9 cellular contexts compared by ENCODE assay signal in genomic region chr5:171398660-171399059, GRCh38. TPM values are rescaled to one million over a fixed set of nuclear protein-coding genes. Genes with fewer than 3 reads are reported as not detected.
DNase-seq lines count a peak whose midpoint lies in the region; ATAC-seq, FAIRE-seq and TF ChIP-seq lines count a peak whose summit lies in the region.
"Not testable (repeated sequence)": the region's sequence is repeated elsewhere in the genome, so short reads cannot be mapped to it uniquely, and the experiment has no call there.
"Had no signal": no experiment of that assay in that cellular context is flagged by ENCODE, and none has a peak within 500 bp of the region (broad histone marks: within the 10 kb centered on the region; RNA-seq: fewer than 3 reads in every experiment).

No MANE protein-coding gene starts in this region.

- not testable (repeated sequence) for H3K4me2 ChIP-seq in HCT116 (ENCODE audit: low read length); K562 (ENCODE audit: insufficient read depth, low read length)

- BruUV-seq in HCT116 (replicated peaks; lab: Mats Ljungman, UMichigan); K562 (replicated peaks; lab: Mats Ljungman, UMichigan): not testable (repeated sequence)

- intact Hi-C loops in HCT116 (cut with micrococcal nuclease); activated naive CD4-positive, alpha-beta T cell treated with anti-CD3 and anti-CD28 coated beads for 36 hours (cut with micrococcal nuclease); K562 (cut with micrococcal nuclease): not testable (repeated sequence)

- H3K27ac Mint-ChIP-seq in WTC11, result peak overlapping the region; percentile 78; the same call in 1 of the 2 replicates
- peak overlapping the region; percentile 18 for H3K27ac Mint-ChIP-seq in activated naive CD4-positive, alpha-beta T cell treated with anti-CD3 and anti-CD28 coated beads for 36 hours
- H3K27ac Mint-ChIP-seq in natural killer cell treated with Interleukin-12 subunit alpha and Interleukin-12 subunit beta and Interleukin-15 and Interleukin-18, amount 100 ng/mL, for 72 hours, result peak overlapping the region in 1 of 2 donors; percentile 33

- ATAC-seq in HCT116, WTC11, K562: not testable (repeated sequence)
- ATAC-seq in natural killer cell treated with Interleukin-12 subunit alpha and Interleukin-12 subunit beta and Interleukin-15 and Interleukin-18, amount 100 ng/mL, for 72 hours, result peak; percentile 33 to 43

- not testable (repeated sequence) for H3K4me3 ChIP-seq in HCT116 (replicated peaks in 1 of 2; ENCODE audit: low read depth in 1 of 2, low read length in 2 of 2); K562

- not testable (repeated sequence) for TF ChIP-seq RAD21 in HCT116 (IDR thresholded peaks at IDR 0.05; ENCODE audit: low read depth); K562 (CRISPR knock-in tag; conservative IDR thresholded peaks at IDR 0.05 in 1 of 2, IDR thresholded peaks at IDR 0.05 in 1 of 2)

- not testable (repeated sequence) for H3K27ac ChIP-seq in HCT116 (ENCODE audit: low read depth, low read length); K562 (ENCODE audit: extremely low read depth, low read depth, low read length)
- peak overlapping the region; percentile 9 for H3K27ac ChIP-seq in substantia nigra (ENCODE audit: low read depth, low read length, poor library complexity, severe bottlenecking)

- peaks cover 82% of the 10 kb centered on the region for H4K20me1 ChIP-seq in HCT116 (ENCODE audit: insufficient read depth)
- peaks cover 61% of the 10 kb centered on the region for H4K20me1 ChIP-seq in K562 (replicated peaks; ENCODE audit: control insufficient read depth, insufficient read depth, low read length)

- not testable (repeated sequence) for TF ChIP-seq CTCF in HCT116 (IDR thresholded peaks at IDR 0.05 in 2 of 3, conservative IDR thresholded peaks at IDR 0.05 in 1 of 3; ENCODE audit: borderline replicate concordance in 1 of 3, insufficient read depth in 1 of 3, low read depth in 2 of 3, low read length in 2 of 3); WTC11 (IDR thresholded peaks at IDR 0.05); K562 (IDR thresholded peaks at IDR 0.05 in 2 of 3, conservative IDR thresholded peaks at IDR 0.05 in 1 of 3; ENCODE audit: insufficient read depth in 2 of 3, low read depth in 1 of 3, low read length in 3 of 3)

- H3K4me3 Mint-ChIP-seq in WTC11, result peak overlapping the region; percentile 25; the same call in 1 of the 2 replicates
- not testable (repeated sequence) for H3K4me3 Mint-ChIP-seq in activated naive CD4-positive, alpha-beta T cell treated with anti-CD3 and anti-CD28 coated beads for 36 hours
- H3K4me3 Mint-ChIP-seq in natural killer cell treated with Interleukin-12 subunit alpha and Interleukin-12 subunit beta and Interleukin-15 and Interleukin-18, amount 100 ng/mL, for 72 hours, result peak overlapping the region; percentile 17

- DNase-seq in HCT116 (ENCODE audit: low read depth, low spot score); WTC11 (ENCODE audit: low spot score); activated naive CD4-positive, alpha-beta T cell treated with anti-CD3 and anti-CD28 coated beads for 36 hours; K562 (ENCODE audit: extremely low read depth in 1 of 4, low spot score in 3 of 4); natural killer cell treated with Interleukin-12 subunit alpha and Interleukin-12 subunit beta and Interleukin-15 and Interleukin-18, amount 100 ng/mL, for 72 hours (ENCODE audit: low spot score); substantia nigra (lab: John Stamatoyannopoulos, UW): not testable (repeated sequence)
- peak; percentile 66 for DNase-seq in foreskin melanocyte

- H3K36me3 Mint-ChIP-seq in WTC11, result peaks cover 84% of the 10 kb centered on the region
- peaks cover 66% of the 10 kb centered on the region for H3K36me3 Mint-ChIP-seq in activated naive CD4-positive, alpha-beta T cell treated with anti-CD3 and anti-CD28 coated beads for 36 hours (ENCODE audit: low read depth)
- peaks cover 26% of the 10 kb centered on the region for H3K36me3 Mint-ChIP-seq in natural killer cell treated with Interleukin-12 subunit alpha and Interleukin-12 subunit beta and Interleukin-15 and Interleukin-18, amount 100 ng/mL, for 72 hours

- H3K9me3 Mint-ChIP-seq in WTC11; activated naive CD4-positive, alpha-beta T cell treated with anti-CD3 and anti-CD28 coated beads for 36 hours; natural killer cell treated with Interleukin-12 subunit alpha and Interleukin-12 subunit beta and Interleukin-15 and Interleukin-18, amount 100 ng/mL, for 72 hours: not testable (repeated sequence)

- POLR2A ChIA-PET in HCT116 (lab: Charles Lee) (interaction anchor here (1.2 kb wide), 2 partner anchors 9 to 16 kb away, joined by 3 to 4 read pairs; no protein-coding TSS in a partner anchor), K562 (lab: Yijun Ruan, JAX) (interaction anchor here (1.0 to 2.2 kb wide), 2 partner anchors 10 kb away, joined by 3 to 17 read pairs; no protein-coding TSS in a partner anchor)
- POLR2A ChIA-PET in WTC11 (lab: Charles Lee), result not testable (repeated sequence)

- not testable (repeated sequence) for H3K9me3 ChIP-seq in HCT116 (ENCODE audit: control insufficient read depth in 1 of 2, insufficient read depth in 1 of 2, low read depth in 1 of 2, low read length in 2 of 2); K562 (replicated peaks; ENCODE audit: control insufficient read depth, insufficient read depth, low read depth, low read length)

- 89% methylated on average over 6 of the region's 9 CpGs for WGBS in K562 (ENCODE audit: insufficient coverage, low coverage, missing lambda C conversion rate)

- CTCF ChIA-PET in HCT116 (lab: Charles Lee), result interaction anchor here (1.0 kb wide), 1 partner anchor 514 kb away, joined by 3 read pairs; no protein-coding TSS in a partner anchor
- CTCF ChIA-PET in WTC11 (lab: Charles Lee); activated naive CD4-positive, alpha-beta T cell treated with anti-CD3 and anti-CD28 coated beads for 36 hours (lab: Charles Lee); K562 (lab: Yijun Ruan, JAX; ENCODE audit: low intra/inter-chr PET ratio): not testable (repeated sequence)

- RAD21 ChIA-PET in HCT116 (lab: Charles Lee; ENCODE audit: low non-redundant PET in 1 of 2, low total read pairs in 2 of 2, uncharacterized antibody in 2 of 2, unreplicated experiment in 2 of 2), result interaction anchor here in 1 of 2 experiments (0.9 kb wide), 1 partner anchor 514 kb away, joined by 3 read pairs; no protein-coding TSS in a partner anchor

- FAIRE-seq in K562 (lab: Jason Lieb, UNC), result not testable (repeated sequence)

- H3K79me2 ChIP-seq in HCT116 (ENCODE audit: insufficient read depth, low read length) (peaks cover 87% of the 10 kb centered on the region), K562 (ENCODE audit: control insufficient read depth, insufficient read depth, low read length) (peaks cover 83% of the 10 kb centered on the region)

- not testable (repeated sequence) for TF ChIP-seq POLR2A in HCT116 (IDR thresholded peaks at IDR 0.05; ENCODE audit: borderline replicate concordance, extremely low read depth, insufficient read depth, insufficient read length); K562 (conservative IDR thresholded peaks at IDR 0.05)

- H3K9me1 ChIP-seq in K562 (ENCODE audit: control insufficient read depth, insufficient read depth, low read length), result not testable (repeated sequence)

- not testable (repeated sequence) for TF ChIP-seq EP300 in K562 (IDR thresholded peaks at IDR 0.05; ENCODE audit: low read length)

- H3K9me2 ChIP-seq in HCT116 (ENCODE audit: insufficient read depth), result not testable (repeated sequence)

- H3K27me3 Mint-ChIP-seq in WTC11 (ENCODE audit: low read depth); activated naive CD4-positive, alpha-beta T cell treated with anti-CD3 and anti-CD28 coated beads for 36 hours (ENCODE audit: low read depth); natural killer cell treated with Interleukin-12 subunit alpha and Interleukin-12 subunit beta and Interleukin-15 and Interleukin-18, amount 100 ng/mL, for 72 hours: not testable (repeated sequence)

- in situ Hi-C loops in K562 (cut with MboI), result not testable (repeated sequence)

- H3K27me3 ChIP-seq in HCT116 (ENCODE audit: insufficient read depth, low read length); K562 (ENCODE audit: control insufficient read depth in 2 of 2, insufficient read depth in 2 of 2, low read length in 2 of 2): not testable (repeated sequence)

- not testable (repeated sequence) for H2AFZ ChIP-seq in HCT116 (ENCODE audit: low read depth, low read length, poor library complexity, severe bottlenecking); K562 (ENCODE audit: low read depth, low read length)

- not testable (repeated sequence) for H3K4me1 ChIP-seq in HCT116 (ENCODE audit: control insufficient read depth in 1 of 2, insufficient read depth in 2 of 2, low read length in 2 of 2)
- H3K4me1 ChIP-seq in K562 (replicated peaks in 1 of 2; ENCODE audit: control insufficient read depth in 2 of 2, insufficient read depth in 2 of 2, low read length in 2 of 2), result peaks cover 3 to 12% of the 10 kb centered on the region in 2 experiments; a peak in 3 of 5 replicates

- H3K36me3 ChIP-seq in HCT116 (ENCODE audit: control insufficient read depth in 1 of 2, insufficient read depth in 2 of 2, low read length in 2 of 2) (peaks cover 67 to 83% of the 10 kb centered on the region in 2 experiments), K562 (ENCODE audit: control insufficient read depth, insufficient read depth, low read length) (peaks cover 84% of the 10 kb centered on the region)

- H3K9ac ChIP-seq in HCT116 (ENCODE audit: low read length); K562 (ENCODE audit: insufficient read depth in 1 of 2, low read depth in 2 of 2, low read length in 2 of 2): not testable (repeated sequence)

- peaks cover 60% of the 10 kb centered on the region for H3K4me1 Mint-ChIP-seq in WTC11
- peaks cover 54% of the 10 kb centered on the region for H3K4me1 Mint-ChIP-seq in activated naive CD4-positive, alpha-beta T cell treated with anti-CD3 and anti-CD28 coated beads for 36 hours (ENCODE audit: low read depth)
- H3K4me1 Mint-ChIP-seq in natural killer cell treated with Interleukin-12 subunit alpha and Interleukin-12 subunit beta and Interleukin-15 and Interleukin-18, amount 100 ng/mL, for 72 hours (ENCODE audit: low read depth in 2 of 2), result peaks cover 20 to 32% of the 10 kb centered on the region in 2 donors

RNA-seq across cellular contexts. Expression of gene NPM1, which starts 11.0 kb away (rescaled TPM):
- 2,693 TPM for total RNA-seq in HCT116 (2021; ENCODE audit: unreplicated experiment)
- 1,320 and 2,224 TPM in 2 replicates for polyA plus RNA-seq in HCT116 (2012)
- 3,469 to 3,530 TPM (median 3,528 TPM) in 3 replicates for total RNA-seq in WTC11 (2021)
- 1,000 to 10,000 TPM; 3,194 to 3,467 TPM for total RNA-seq in activated naive CD4-positive, alpha-beta T cell treated with anti-CD3 and anti-CD28 coated beads for 36 hours
- total RNA-seq in K562 (2011; cell fraction: chromatin; rRNA removed; ENCODE audit: low replicate concordance), result 380 and 708 TPM in 2 replicates
- 320 and 388 TPM in 2 replicates for total RNA-seq in K562 (2011; cell fraction: nucleolus; rRNA removed)
- total RNA-seq in K562 (2011; cell fraction: nucleoplasm; rRNA removed), result 349 and 479 TPM in 2 replicates
- 2,275 and 2,438 TPM in 2 replicates for total RNA-seq in K562 (2014; rRNA removed)
- total RNA-seq in K562 (2014; rRNA removed; fragmentation: Illumina TruSeq; extraction: Trizol), result 6,105 and 6,135 TPM in 2 replicates
- 5,186 and 5,639 TPM in 2 replicates for total RNA-seq in K562 (2015; rRNA removed; fragmentation: Illumina TruSeq; extraction: Trizol)
- 2,894 and 2,951 TPM in 2 replicates for total RNA-seq in K562 (2021)
- polyA plus RNA-seq in K562 (2011; rRNA removed), result 2,553 and 3,164 TPM in 2 replicates
- 324 and 4,326 TPM in 2 replicates for polyA plus RNA-seq in K562 (2011; cell fraction: cytosol; rRNA removed)
- 680 and 968 TPM in 2 replicates for polyA plus RNA-seq in K562 (2011; cell fraction: nucleus; rRNA removed)
- 3,341 and 5,906 TPM in 2 replicates for polyA plus RNA-seq in K562 (2012)
- 4,182 and 5,696 TPM in 2 replicates for polyA plus RNA-seq in K562 (2014; fragmentation: Illumina TruSeq; extraction: Trizol)
- 1,000 to 10,000 TPM; 4,099 to 6,909 TPM for polyA plus RNA-seq in K562 (2014; fragmentation: Nextera tagmentation; extraction: Ambion mirVana)
- polyA plus RNA-seq in K562 (2014; rRNA removed), result 2,789 and 6,654 TPM in 2 replicates
- 1,992 and 2,499 TPM in 2 replicates for polyA minus RNA-seq in K562 (2011; rRNA and poly(A)+ RNA removed)
- 3,102 and 3,979 TPM in 2 replicates for polyA minus RNA-seq in K562 (2011; cell fraction: cytosol; rRNA and poly(A)+ RNA removed)
- 305 and 418 TPM in 2 replicates for polyA minus RNA-seq in K562 (2011; cell fraction: nucleus; rRNA and poly(A)+ RNA removed)
- total RNA-seq in natural killer cell treated with Interleukin-12 subunit alpha and Interleukin-12 subunit beta and Interleukin-15 and Interleukin-18, amount 100 ng/mL, for 72 hours, result 1,000 to 10,000 TPM; 1,349 to 2,333 TPM

RNA-seq across cellular contexts. Expression of gene FGF18, which starts 20.8 kb away (rescaled TPM):
- 0.96 TPM for total RNA-seq in HCT116 (2021; ENCODE audit: unreplicated experiment)
- polyA plus RNA-seq in HCT116 (2012), result 0.42 and 0.62 TPM in 2 replicates
- 0.72 to 1.4 TPM (median 0.87 TPM) in 3 replicates for total RNA-seq in WTC11 (2021)
- under 1 TPM in 1 of 2 experiments, not detected in 1; 0.17 TPM for total RNA-seq in activated naive CD4-positive, alpha-beta T cell treated with anti-CD3 and anti-CD28 coated beads for 36 hours
- 0.21 TPM in 1 of 2 replicates, not detected in the other for total RNA-seq in K562 (2011; cell fraction: chromatin; rRNA removed; ENCODE audit: low replicate concordance)
- total RNA-seq in K562 (2011; cell fraction: nucleolus; rRNA removed), result 0.17 TPM in 1 of 2 replicates, not detected in the other
- not detected in 2 replicates for total RNA-seq in K562 (2011; cell fraction: nucleoplasm; rRNA removed)
- total RNA-seq in K562 (2014; rRNA removed), result 0.05 TPM in 1 of 2 replicates, not detected in the other
- not detected in 2 replicates for total RNA-seq in K562 (2014; rRNA removed; fragmentation: Illumina TruSeq; extraction: Trizol)
- not detected in 2 replicates for total RNA-seq in K562 (2015; rRNA removed; fragmentation: Illumina TruSeq; extraction: Trizol)
- 0.18 TPM in 1 of 2 replicates, not detected in the other for total RNA-seq in K562 (2021)
- polyA plus RNA-seq in K562 (2011; rRNA removed), result not detected in 2 replicates
- polyA plus RNA-seq in K562 (2011; cell fraction: cytosol; rRNA removed), result 0.06 TPM in 1 of 2 replicates, not detected in the other
- 0.11 and 0.22 TPM in 2 replicates for polyA plus RNA-seq in K562 (2011; cell fraction: nucleus; rRNA removed)
- polyA plus RNA-seq in K562 (2012), result 0.04 and 0.05 TPM in 2 replicates
- not detected in 2 replicates for polyA plus RNA-seq in K562 (2014; fragmentation: Illumina TruSeq; extraction: Trizol)
- not detected for polyA plus RNA-seq in K562 (2014; fragmentation: Nextera tagmentation; extraction: Ambion mirVana)
- polyA plus RNA-seq in K562 (2014; rRNA removed), result 0.11 TPM in 1 of 2 replicates, not detected in the other
- polyA minus RNA-seq in K562 (2011; rRNA and poly(A)+ RNA removed), result not detected in 2 replicates
- not detected in 2 replicates for polyA minus RNA-seq in K562 (2011; cell fraction: cytosol; rRNA and poly(A)+ RNA removed)
- polyA minus RNA-seq in K562 (2011; cell fraction: nucleus; rRNA and poly(A)+ RNA removed), result 0.13 and 0.22 TPM in 2 replicates
- total RNA-seq in natural killer cell treated with Interleukin-12 subunit alpha and Interleukin-12 subunit beta and Interleukin-15 and Interleukin-18, amount 100 ng/mL, for 72 hours, result under 1 TPM in 1 of 2 donors, not detected in 1; 0.28 TPM
- total RNA-seq: GM23248, SJCRH30 had no signal
